ENCODE assay signal across 16 cellular contexts in the genomic region with DNA sequence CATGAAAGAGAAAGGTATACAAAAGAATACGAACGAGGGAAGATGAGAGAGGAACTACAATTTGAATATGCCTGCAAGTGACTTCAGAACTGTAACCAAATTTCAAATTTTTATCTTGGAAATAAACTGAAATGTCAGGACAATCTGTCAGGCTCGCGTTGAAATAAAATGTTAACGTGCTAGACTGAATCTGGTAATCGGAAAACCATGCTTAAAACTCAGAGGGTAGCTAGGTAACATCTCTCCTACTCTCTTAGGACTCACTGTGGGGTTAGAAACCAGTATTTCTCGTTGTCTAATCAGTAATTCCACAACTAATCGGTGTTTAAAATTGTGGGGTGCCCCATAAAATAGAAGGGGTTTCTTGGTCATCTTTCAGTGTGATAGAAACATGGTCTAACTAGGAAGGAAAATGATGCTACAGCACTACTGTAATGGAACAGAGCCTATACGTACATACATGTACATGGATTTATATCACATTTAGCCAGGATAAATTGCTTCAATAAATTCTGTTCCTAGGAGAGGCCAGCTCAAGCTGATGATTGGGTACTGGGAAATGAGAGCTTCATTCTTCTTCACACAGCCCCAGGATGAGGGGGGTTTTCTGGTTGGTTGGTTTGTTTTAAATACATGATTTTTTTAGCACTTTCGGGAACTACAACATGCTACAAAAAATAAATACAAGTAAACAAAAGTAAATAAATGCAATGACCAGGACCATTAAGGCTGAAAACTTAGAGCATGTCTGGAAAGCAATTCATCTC. TPM values are rescaled to one million over a fixed set of nuclear protein-coding genes. Genes with fewer than 3 reads are reported as not detected.
DNase-seq lines count a peak whose midpoint lies in the region; ATAC-seq and TF ChIP-seq lines count a peak whose summit lies in the region.
"Had no signal": no experiment of that assay in that cellular context is flagged by ENCODE, and none has a peak within 500 bp of the region (broad histone marks: within the 10 kb centered on the region; RNA-seq: fewer than 3 reads in every experiment).

No MANE protein-coding gene starts in this region.

- peak; percentile 21 for DNase-seq in NCI-H82 (lab: John Stamatoyannopoulos, UW)
- DNase-seq in NCI-H82 treated with DMSO at 0.1 percent for 48 hours (lab: John Stamatoyannopoulos, UW; ENCODE audit: unreplicated experiment), result no peak
- no peak for DNase-seq in ascending aorta (ENCODE audit: low spot score in 2 of 2)
- no peak for DNase-seq in tibial artery
- no peak for DNase-seq in stimulated activated CD4-positive, alpha-beta T cell treated with anti-CD3 and anti-CD28 coated beads, Interleukin-2, amount 100 ng/mL, for 48 hours
- no peak for DNase-seq in SIG-M5 (lab: John Stamatoyannopoulos, UW)
- DNase-seq: activated CD8-positive, alpha-beta memory T cell treated with anti-CD3 and anti-CD28 coated beads, Interleukin-2, amount 50 U/mL, for 4 hours; CD4-positive, alpha-beta T cell; mesendoderm; NCI-H1694 treated with DMSO at 0.1 percent for 48 hours; NCI-H510A; SW 1271 had no signal

- peak overlapping the region in 1 of 2 donors; percentile 1 for H3K27ac ChIP-seq in ascending aorta
- H3K27ac ChIP-seq in layer of hippocampus (ENCODE audit: low read depth, low read length), result peak overlapping the region; percentile 69
- H3K27ac ChIP-seq in tibial artery, result peak overlapping the region; percentile 56 to 58
- H3K27ac ChIP-seq: 22Rv1, Peyer's patch had no signal

- peaks cover 3 to 19% of the 10 kb centered on the region in 2 donors for H3K4me1 ChIP-seq in ascending aorta
- peaks cover 0 to 46% (median 22%) of the 10 kb centered on the region in 4 donors for H3K4me1 ChIP-seq in tibial artery

- intact Hi-C loops in ascending aorta (cut with DNase I), result loop anchor here (5.0 kb wide), 1 partner anchor 50 kb away; no protein-coding TSS in a partner anchor
- intact Hi-C loops in tibial artery (cut with DNase I; ENCODE audit: low total_unique reads), result no loop called here

- peak overlapping the region; percentile 3 to 51 for H3K4me3 ChIP-seq in ascending aorta
- H3K4me3 ChIP-seq in tibial artery, result no peak overlapping the region
- H3K4me3 ChIP-seq: Peyer's patch had no signal

- no peak for ATAC-seq in HG03280 (IDR thresholded peaks at IDR 0.05; ENCODE audit: unreplicated experiment)

- no peaks in the 10 kb centered on the region for H3K9me3 ChIP-seq in ascending aorta
- H3K9me3 ChIP-seq in tibial artery, result no peaks in the 10 kb centered on the region
- H3K9me3 ChIP-seq: Peyer's patch had no signal

- H3K27me3 ChIP-seq in ascending aorta (no peaks in the 10 kb centered on the region), layer of hippocampus (ENCODE audit: control insufficient read depth, insufficient read depth, low read length) (no peaks in the 10 kb centered on the region), tibial artery (no peaks in the 10 kb centered on the region)
- H3K27me3 ChIP-seq: Peyer's patch had no signal

- peaks cover 8 to 12% of the 10 kb centered on the region in 2 donors for H3K36me3 ChIP-seq in ascending aorta
- H3K36me3 ChIP-seq in tibial artery, result peaks cover 0 to 10% (median 0%) of the 10 kb centered on the region in 3 donors
- H3K36me3 ChIP-seq: Peyer's patch had no signal

- no peak for TF ChIP-seq CTCF in ascending aorta (IDR thresholded peaks at IDR 0.05)
- no peak for TF ChIP-seq CTCF in tibial artery (IDR thresholded peaks at IDR 0.05)

RNA-seq across cellular contexts. Expression of gene ATF7, which starts 23.8 kb away (rescaled TPM):
- 67.6 TPM for total RNA-seq in ascending aorta

Comparison
In these comparisons a context has a peak if more than half of its experiments do, and no peak if none do; other contexts are left out.
1. H3K4me3 ChIP-seq: peak in ascending aorta (2 of 2); none in tibial artery (0 of 2).